Comparison of ENCODE assay signal across 17 cellular contexts in genomic region chr1:11299225-11299574, GRCh38.
"Had no signal": no experiment of that assay in that cellular context is flagged by ENCODE, and none has a peak within 500 bp of the region (broad histone marks: within the 10 kb centered on the region; RNA-seq: fewer than 3 reads in every experiment).

No MANE protein-coding gene starts in this region.

- H3K4me3 ChIP-seq: lung, thyroid gland, uterus had no signal

- FAIRE-seq: TTC549 had no signal

- H3K36me3 ChIP-seq: brain microvascular endothelial cell, uterus had no signal

- H3K27me3 ChIP-seq: brain microvascular endothelial cell, thyroid gland, uterus had no signal

- H3K9me3 ChIP-seq: thyroid gland, uterus had no signal

- H3K27ac Mint-ChIP-seq: immature natural killer cell, progenitor cell of endocrine pancreas had no signal

- H3K4me1 Mint-ChIP-seq: immature natural killer cell had no signal

- H3K27ac ChIP-seq: brain microvascular endothelial cell, thyroid gland, uterus had no signal

- H3K4me1 ChIP-seq: thyroid gland, uterus had no signal

- H3K4me3 Mint-ChIP-seq: immature natural killer cell; stimulated activated effector memory CD8-positive, alpha-beta T cell treated with anti-CD3 and anti-CD28 coated beads, Interleukin-12 subunit alpha, Interleukin-12 subunit beta, amount 100 ng/mL, for 72 hours had no signal

- H3K9me3 Mint-ChIP-seq: immature natural killer cell; stimulated activated effector memory CD8-positive, alpha-beta T cell treated with anti-CD3 and anti-CD28 coated beads, Interleukin-12 subunit alpha, Interleukin-12 subunit beta, amount 100 ng/mL, for 72 hours had no signal

- H3K36me3 Mint-ChIP-seq: stimulated activated effector memory CD8-positive, alpha-beta T cell treated with anti-CD3 and anti-CD28 coated beads, Interleukin-12 subunit alpha, Interleukin-12 subunit beta, amount 100 ng/mL, for 72 hours had no signal

- ATAC-seq: esophagus mucosa; left colon; right cardiac atrium; stimulated activated effector memory CD8-positive, alpha-beta T cell treated with anti-CD3 and anti-CD28 coated beads, Interleukin-12 subunit alpha, Interleukin-12 subunit beta, amount 100 ng/mL, for 72 hours had no signal

- DNase-seq: activated gamma-delta T cell treated with Interleukin-2 at 50 U/mL for 16 hours, amygdala, brain microvascular endothelial cell, dermis blood vessel endothelial cell, hypothalamus, immature natural killer cell, left colon, midbrain, nucleus accumbens, thyroid gland, uterus had no signal
